Comparison of ENCODE assay signal across 29 cellular contexts in the genomic region with DNA sequence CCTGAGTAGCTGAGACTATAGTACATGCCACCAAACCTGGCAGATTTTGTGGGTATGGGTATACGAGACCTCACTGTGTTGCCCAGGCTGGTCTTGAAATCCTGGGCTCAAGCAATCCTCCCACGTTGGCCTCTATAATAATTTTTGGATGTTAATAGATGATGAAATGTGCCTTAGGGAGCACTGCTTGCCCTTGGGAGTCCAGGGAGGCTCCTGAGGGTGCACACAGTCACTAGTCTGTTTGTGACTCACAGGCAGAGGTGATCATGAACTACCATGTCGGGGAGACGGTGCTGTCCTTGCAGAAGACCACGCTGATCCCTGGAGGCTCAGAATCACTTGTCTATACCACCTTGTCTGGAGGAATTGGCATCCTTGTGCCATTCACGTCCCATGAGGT. TPM values are rescaled to one million over a fixed set of nuclear protein-coding genes. Genes with fewer than 3 reads are reported as not detected.
DNase-seq lines count a peak whose midpoint lies in the region; ATAC-seq and TF ChIP-seq lines count a peak whose summit lies in the region.
"Had no signal": no experiment of that assay in that cellular context is flagged by ENCODE, and none has a peak within 500 bp of the region (broad histone marks: within the 10 kb centered on the region; RNA-seq: fewer than 3 reads in every experiment).

No MANE protein-coding gene starts in this region.

- H3K4me1 Mint-ChIP-seq in WTC11 = peaks cover 3% of the 10 kb centered on the region

- H3K36me3 ChIP-seq in right atrium auricular region (peaks cover 81% of the 10 kb centered on the region), esophagus (ENCODE audit: control insufficient read depth in 2 of 2, insufficient read depth in 2 of 2, low read length in 1 of 2) (peaks cover 29 to 50% of the 10 kb centered on the region in 2 donors), osteoblast (ENCODE audit: insufficient read depth, low read length) (peaks cover 82% of the 10 kb centered on the region), mammary epithelial cell (ENCODE audit: insufficient read depth, low read length) (peaks cover 51% of the 10 kb centered on the region)

- CTCF ChIA-PET in mammary epithelial cell (lab: Charles Lee; ENCODE audit: low non-redundant PET) (no interaction called here), WTC11 (lab: Charles Lee) (no interaction called here)

- in situ Hi-C loops in mammary epithelial cell (cut with MboI; ENCODE audit: low sequenced_read_pairs in 2 of 2) = no loop called here

- H2AFZ ChIP-seq in osteoblast (ENCODE audit: low read length) = no peak overlapping the region
- H2AFZ ChIP-seq in mammary epithelial cell (ENCODE audit: low read depth, low read length) = no peak overlapping the region
- H2AFZ ChIP-seq: GM23338 had no signal

- POLR2A ChIA-PET in WTC11 (lab: Charles Lee) = no interaction called here

- peaks cover 92% of the 10 kb centered on the region for H3K36me3 Mint-ChIP-seq in WTC11

- DNase-seq in right atrium auricular region (ENCODE audit: low spot score) = peak; percentile 40
- no peak for DNase-seq in right cardiac atrium
- no peak for DNase-seq in osteoblast (ENCODE audit: insufficient read length, low spot score, missing footprints)
- DNase-seq in mammary epithelial cell = no peak
- no peak for DNase-seq in WTC11 (ENCODE audit: low spot score)
- DNase-seq: 8988T; ACHN; BE2C; CD8-positive, alpha-beta memory T cell; DMS 273 treated with DMSO at 0.1 percent for 48 hours; DMS79; EL; GDM1; H9; KBM-7; MV-4-11; NCI-H1105; NCI-H1436 treated with DMSO at 0.1 percent for 48 hours; NCI-H2029; NCI-H446; NCI-H526; NCI-H82; Right ventricle myocardium superior; RPMI8226 had no signal

- no TSS peak for BruUV-seq in mammary epithelial cell (replicated peaks; lab: Mats Ljungman, UMichigan)

- H3K79me2 ChIP-seq in osteoblast (ENCODE audit: insufficient read depth, low read length) (peaks cover 17% of the 10 kb centered on the region), mammary epithelial cell (ENCODE audit: insufficient read depth, low read length) (peaks cover 30% of the 10 kb centered on the region)

- 95% methylated on average over 6 of the region's 6 CpGs for WGBS in right cardiac atrium
- 83 to 84% methylated on average over 6 of the region's 6 CpGs for WGBS in esophagus, 2 donors
- 81% methylated on average over 6 of the region's 6 CpGs for WGBS in mammary epithelial cell (ENCODE audit: low coverage, missing lambda C conversion rate)

- no peaks in the 10 kb centered on the region for H3K9me3 Mint-ChIP-seq in WTC11
- H3K9me3 Mint-ChIP-seq: CD14-positive monocyte; CD8-positive, alpha-beta memory T cell; GM23338; H9 had no signal

- no peak overlapping the region for H3K27ac ChIP-seq in right atrium auricular region
- H3K27ac ChIP-seq in right cardiac atrium (ENCODE audit: low read length) = no peak overlapping the region
- H3K27ac ChIP-seq in esophagus (ENCODE audit: low read depth in 2 of 2, low read length in 1 of 2) = peak overlapping the region; percentile 14 to 65
- H3K27ac ChIP-seq in osteoblast (ENCODE audit: low read depth, low read length) = peak overlapping the region; percentile 9
- no peak overlapping the region for H3K27ac ChIP-seq in mammary epithelial cell (ENCODE audit: insufficient read depth, low read depth, low read length)

- H4K20me1 ChIP-seq in osteoblast (ENCODE audit: insufficient read depth, low read length) (peaks cover 8% of the 10 kb centered on the region), mammary epithelial cell (ENCODE audit: insufficient read depth, low read length) (no peaks in the 10 kb centered on the region)

- H3K9me3 ChIP-seq in right atrium auricular region (no peaks in the 10 kb centered on the region), right cardiac atrium (ENCODE audit: control insufficient read depth, low read length) (no peaks in the 10 kb centered on the region), esophagus (ENCODE audit: control insufficient read depth in 2 of 2, insufficient read depth in 1 of 2, low read depth in 1 of 2, low read length in 1 of 2) (no peaks in the 10 kb centered on the region), osteoblast (ENCODE audit: low read depth, low read length) (no peaks in the 10 kb centered on the region), mammary epithelial cell (replicated peaks; ENCODE audit: insufficient read depth, low read length) (no peaks in the 10 kb centered on the region)
- H3K9me3 ChIP-seq: BE2C had no signal

- no peak overlapping the region for H3K4me3 Mint-ChIP-seq in WTC11
- H3K4me3 Mint-ChIP-seq: CD14-positive monocyte; CD8-positive, alpha-beta memory T cell; GM23338; H9 had no signal

- ATAC-seq in right cardiac atrium = no peak
- no peak for ATAC-seq in HG02798 (IDR thresholded peaks at IDR 0.05; ENCODE audit: poor library complexity, unreplicated experiment)
- no peak for ATAC-seq in WTC11
- ATAC-seq: GM12878, GM23338 had no signal

- H3K9ac ChIP-seq in mammary epithelial cell (ENCODE audit: insufficient read depth, low read length) = no peak overlapping the region

- H3K27me3 ChIP-seq in right atrium auricular region (no peaks in the 10 kb centered on the region), right cardiac atrium (ENCODE audit: control insufficient read depth, insufficient read depth) (no peaks in the 10 kb centered on the region), esophagus (ENCODE audit: control insufficient read depth in 1 of 2, insufficient read depth in 2 of 2, low read length in 2 of 2) (no peaks in the 10 kb centered on the region), osteoblast (ENCODE audit: insufficient read depth, low read length) (no peaks in the 10 kb centered on the region), mammary epithelial cell (ENCODE audit: insufficient read depth, low read length) (no peaks in the 10 kb centered on the region)
- H3K27me3 ChIP-seq: BE2C had no signal

- intact Hi-C loops in right cardiac atrium (cut with DNase I) = loop anchor here in 1 of 4 donors (10.0 kb wide), 1 partner anchor 85 kb away; no protein-coding TSS in a partner anchor
- intact Hi-C loops in mammary epithelial cell (cut with micrococcal nuclease) = loop anchor here (10.0 kb wide), 1 partner anchor 205 kb away; no protein-coding TSS in a partner anchor

- H3K27ac Mint-ChIP-seq in WTC11 = no peak overlapping the region
- H3K27ac Mint-ChIP-seq: CD14-positive monocyte, GM23338, H9 had no signal

- dilution Hi-C loops in mammary epithelial cell (cut with HindIII; ENCODE audit: low sequenced_read_pairs) = loop anchor here (5.0 to 10.0 kb wide), 3 partner anchors 37 to 205 kb away; no protein-coding TSS in a partner anchor

- no peak overlapping the region for H3K4me3 ChIP-seq in right atrium auricular region
- no peak overlapping the region for H3K4me3 ChIP-seq in right cardiac atrium (ENCODE audit: low read length)
- no peak overlapping the region for H3K4me3 ChIP-seq in esophagus (ENCODE audit: low read depth in 1 of 2, low read length in 2 of 2)
- no peak overlapping the region for H3K4me3 ChIP-seq in osteoblast (ENCODE audit: insufficient read depth, low read length)
- H3K4me3 ChIP-seq in mammary epithelial cell (replicated peaks in 1 of 3; ENCODE audit: insufficient read depth in 1 of 3, low read depth in 2 of 3, low read length in 3 of 3) = no peak overlapping the region
- H3K4me3 ChIP-seq: GM12878, GM23338 had no signal

- no peak for TF ChIP-seq CTCF in right atrium auricular region (IDR thresholded peaks at IDR 0.05)
- TF ChIP-seq CTCF in osteoblast (IDR thresholded peaks at IDR 0.05; ENCODE audit: extremely low read depth, low read depth, low read length) = no peak
- no peak for TF ChIP-seq CTCF in mammary epithelial cell (conservative IDR thresholded peaks at IDR 0.05 in 1 of 2, IDR thresholded peaks at IDR 0.05 in 1 of 2; ENCODE audit: extremely low read depth in 1 of 2, insufficient read depth in 1 of 2, low read depth in 1 of 2, low read length in 2 of 2)
- no peak for TF ChIP-seq CTCF in WTC11 (IDR thresholded peaks at IDR 0.05)

- H3K4me2 ChIP-seq in osteoblast (ENCODE audit: insufficient read depth, low read length) (no peak overlapping the region), mammary epithelial cell (ENCODE audit: insufficient read depth, low read depth, low read length) (no peak overlapping the region)
- H3K4me2 ChIP-seq: GM23338 had no signal

- H3K4me1 ChIP-seq in right atrium auricular region = peaks cover 0 to 33% of the 10 kb centered on the region in 2 donors
- H3K4me1 ChIP-seq in right cardiac atrium (ENCODE audit: control insufficient read depth, insufficient read depth, low read length) = peaks cover 18% of the 10 kb centered on the region
- peaks cover 2% of the 10 kb centered on the region in 2 donors for H3K4me1 ChIP-seq in esophagus (ENCODE audit: control insufficient read depth in 2 of 2, insufficient read depth in 2 of 2, low read length in 1 of 2)
- peaks cover 51% of the 10 kb centered on the region for H3K4me1 ChIP-seq in osteoblast (ENCODE audit: insufficient read depth, low read length)
- peaks cover 50% of the 10 kb centered on the region for H3K4me1 ChIP-seq in mammary epithelial cell (ENCODE audit: insufficient read depth, low read length)
- H3K4me1 ChIP-seq: BE2C had no signal

- H3K27me3 Mint-ChIP-seq in WTC11 (ENCODE audit: low read depth) = no peaks in the 10 kb centered on the region
- H3K27me3 Mint-ChIP-seq: CD8-positive, alpha-beta memory T cell had no signal

TF ChIP-seq in WTC11, 78 proteins besides CTCF, POLR2A, EP300 and RAD21 (continues in another document):
- no peak for TF ChIP-seq NR3C1 (CRISPR knock-in tag; conservative IDR thresholded peaks at IDR 0.05; ENCODE audit: low read depth)

RNA-seq across cellular contexts. Expression of gene SF3B3, which starts 46.1 kb away (rescaled TPM):
- total RNA-seq in right atrium auricular region (10 to 100 TPM; 82.1 to 95.1 TPM), right cardiac atrium (100 to 1,000 TPM; 138 to 154 (median 144) TPM), osteoblast (123 and 142 TPM in 2 replicates), mammary epithelial cell (100 to 1,000 TPM; 147 to 305 TPM), WTC11 (2021) (423 to 475 TPM (median 430 TPM) in 3 replicates)
- polyA plus RNA-seq in right cardiac atrium (67.5 TPM), esophagus (100 to 1,000 TPM; 114 to 129 TPM), mammary epithelial cell (107 TPM)
- 517 TPM for polyA minus RNA-seq in mammary epithelial cell

RNA-seq across cellular contexts. Expression of gene COG4, which starts 46.4 kb away (rescaled TPM):
- 10 to 100 TPM; 29.1 to 41.8 TPM for total RNA-seq in right atrium auricular region
- 10 to 100 TPM; 30.7 to 40.8 (median 37.3) TPM for total RNA-seq in right cardiac atrium
- polyA plus RNA-seq in right cardiac atrium = 29.2 TPM
- polyA plus RNA-seq in esophagus = 10 to 100 TPM; 41.8 to 42.7 TPM
- 51.3 and 61.5 TPM in 2 replicates for total RNA-seq in osteoblast
- 10 to 100 TPM; 42.7 to 52.0 TPM for total RNA-seq in mammary epithelial cell
- polyA plus RNA-seq in mammary epithelial cell = 35.7 TPM
- polyA minus RNA-seq in mammary epithelial cell = 39.0 TPM
- 56.6 to 65.6 TPM (median 61.8 TPM) in 3 replicates for total RNA-seq in WTC11 (2021)

Comparison
In these comparisons a context has a peak if more than half of its experiments do, and no peak if none do; other contexts are left out.
1. H3K27ac ChIP-seq: peak in esophagus (2 of 2) and osteoblast (single experiment); none in right atrium auricular region (0 of 2), right cardiac atrium (single experiment) and mammary epithelial cell (single experiment).